17 cellular contexts compared by ENCODE assay signal in genomic region chr14:21101802-21102413, GRCh38. TPM values are rescaled to one million over a fixed set of nuclear protein-coding genes. Genes with fewer than 3 reads are reported as not detected.
A peak's percentile ranks its signal among the peaks of the same experiment; 100 is the strongest.
DNase-seq lines count a peak whose midpoint lies in the region; ATAC-seq and TF ChIP-seq lines count a peak whose summit lies in the region.
"Had no signal": no experiment of that assay in that cellular context is flagged by ENCODE, and none has a peak within 500 bp of the region (broad histone marks: within the 10 kb centered on the region; RNA-seq: fewer than 3 reads in every experiment).

No MANE protein-coding gene starts in this region.

- no peaks in the 10 kb centered on the region for H3K27me3 Mint-ChIP-seq in CD4-positive, alpha-beta T cell
- peaks cover 22% of the 10 kb centered on the region for H3K27me3 Mint-ChIP-seq in IgD-negative memory B cell
- no peaks in the 10 kb centered on the region for H3K27me3 Mint-ChIP-seq in mesothelial cell of epicardium (ENCODE audit: low read depth)

- no peak for TF ChIP-seq EP300 in gastroesophageal sphincter (IDR thresholded peaks at IDR 0.05)

- no peaks in the 10 kb centered on the region for H3K9me3 Mint-ChIP-seq in CD4-positive, alpha-beta T cell
- H3K9me3 Mint-ChIP-seq in IgD-negative memory B cell (no peaks in the 10 kb centered on the region), mesothelial cell of epicardium (no peaks in the 10 kb centered on the region)

- no peak overlapping the region for H3K4me3 ChIP-seq in adipocyte (ENCODE audit: low read length)
- H3K4me3 ChIP-seq in gastroesophageal sphincter: no peak overlapping the region

- POLR2A ChIA-PET in CD4-positive, alpha-beta T cell (lab: Charles Lee): no interaction called here

- no peak for DNase-seq in CD4-positive, alpha-beta T cell
- no peak for DNase-seq in adipocyte (ENCODE audit: low read depth)
- DNase-seq in mesothelial cell of epicardium (ENCODE audit: low spot score in 2 of 2, unreplicated experiment in 2 of 2): no peak
- no peak for DNase-seq in NCI-H2029 (lab: John Stamatoyannopoulos, UW)
- no peak for DNase-seq in activated CD4-positive, CD25-positive, alpha-beta regulatory T cell treated with anti-CD3 and anti-CD28 coated beads, Interleukin-2, amount 50 U/mL, for 72 hours
- DNase-seq: activated CD4-positive, alpha-beta T cell treated with anti-CD3 and anti-CD28 coated beads for 4 hours; brain microvascular endothelial cell; DMS79; KBM-7; SHP77 treated with DMSO at 0.1 percent for 48 hours had no signal

- intact Hi-C loops in CD4-positive, alpha-beta T cell (cut with DNase I, micrococcal nuclease): loop anchor here (2.0 to 10.0 kb wide), 4 partner anchors 111 to 407 kb away; partner anchors contain the start of gene HNRNPC (in 1 of the 2)

- 67 to 86% methylated on average over 1 to 2 of the region's 8 CpGs for WGBS in gastroesophageal sphincter (ENCODE audit: low coverage in 1 of 2), 2 donors

- H3K27me3 ChIP-seq in CD4-positive, alpha-beta T cell (ENCODE audit: control insufficient read depth, insufficient read depth, low read length): no peaks in the 10 kb centered on the region
- H3K27me3 ChIP-seq in adipocyte (replicated peaks; ENCODE audit: control insufficient read depth, insufficient read depth, low read length) (no peaks in the 10 kb centered on the region), gastroesophageal sphincter (no peaks in the 10 kb centered on the region)
- H3K27me3 ChIP-seq: brain microvascular endothelial cell had no signal

- no peak overlapping the region for H3K4me3 Mint-ChIP-seq in CD4-positive, alpha-beta T cell
- H3K4me3 Mint-ChIP-seq in IgD-negative memory B cell (peak overlapping the region in 3 of 4 donors; percentile 41 to 86 (median 70)), mesothelial cell of epicardium (peak overlapping the region; percentile 84)

- H3K27ac ChIP-seq in CD4-positive, alpha-beta T cell (ENCODE audit: low read depth, low read length): no peak overlapping the region
- H3K27ac ChIP-seq in gastroesophageal sphincter: no peak overlapping the region
- H3K27ac ChIP-seq: brain microvascular endothelial cell had no signal

- CTCF ChIA-PET in CD4-positive, alpha-beta T cell (lab: Charles Lee): interaction anchor here (0.7 to 5.9 kb wide), 6 partner anchors 10 to 131 kb away, joined by 3 to 94 read pairs (median 4); no protein-coding TSS in a partner anchor

- H3K4me1 ChIP-seq in adipocyte (ENCODE audit: control insufficient read depth, insufficient read depth, low read length) (peaks cover 51% of the 10 kb centered on the region), gastroesophageal sphincter (peaks cover 7 to 73% (median 31%) of the 10 kb centered on the region in 3 donors)

- H3K36me3 Mint-ChIP-seq in CD4-positive, alpha-beta T cell (ENCODE audit: low read depth): no peaks in the 10 kb centered on the region
- no peaks in the 10 kb centered on the region for H3K36me3 Mint-ChIP-seq in IgD-negative memory B cell
- no peaks in the 10 kb centered on the region for H3K36me3 Mint-ChIP-seq in mesothelial cell of epicardium

- H3K9ac ChIP-seq in adipocyte (ENCODE audit: low read length): peak overlapping the region; percentile 13

- TF ChIP-seq CTCF in CD4-positive, alpha-beta T cell (IDR thresholded peaks at IDR 0.05): no peak
- TF ChIP-seq CTCF in mesothelial cell of epicardium (IDR thresholded peaks at IDR 0.05; ENCODE audit: unreplicated experiment) (no peak), gastroesophageal sphincter (IDR thresholded peaks at IDR 0.05) (no peak)

- H3K9me3 ChIP-seq in CD4-positive, alpha-beta T cell (ENCODE audit: control insufficient read depth, low read length): no peaks in the 10 kb centered on the region
- H3K9me3 ChIP-seq in adipocyte (ENCODE audit: control insufficient read depth, low read length) (no peaks in the 10 kb centered on the region), gastroesophageal sphincter (no peaks in the 10 kb centered on the region)

- H3K36me3 ChIP-seq in adipocyte (ENCODE audit: control insufficient read depth, insufficient read depth, low read length, severe bottlenecking): no peaks in the 10 kb centered on the region
- H3K36me3 ChIP-seq in gastroesophageal sphincter: no peaks in the 10 kb centered on the region
- H3K36me3 ChIP-seq: brain microvascular endothelial cell had no signal

- no peak for TF ChIP-seq POLR2A in gastroesophageal sphincter (IDR thresholded peaks at IDR 0.05)

- H3K4me1 Mint-ChIP-seq in CD4-positive, alpha-beta T cell (ENCODE audit: low read depth): peaks cover 47% of the 10 kb centered on the region
- peaks cover 13 to 28% (median 16%) of the 10 kb centered on the region in 3 donors for H3K4me1 Mint-ChIP-seq in IgD-negative memory B cell
- H3K4me1 Mint-ChIP-seq in mesothelial cell of epicardium: peaks cover 53% of the 10 kb centered on the region

- peak overlapping the region; percentile 42 for H3K27ac Mint-ChIP-seq in CD4-positive, alpha-beta T cell
- peak overlapping the region in 2 of 3 donors; percentile 19 to 75 for H3K27ac Mint-ChIP-seq in IgD-negative memory B cell
- peak overlapping the region; percentile 95 for H3K27ac Mint-ChIP-seq in mesothelial cell of epicardium

- ATAC-seq in CD4-positive, alpha-beta T cell (ENCODE audit: poor library complexity): no peak
- ATAC-seq in GM19328 (IDR thresholded peaks at IDR 0.05; ENCODE audit: unreplicated experiment) (no peak), gastroesophageal sphincter (no peak)

RNA-seq across cellular contexts. Expression of gene TMEM253, which starts 1.0 kb away (rescaled TPM):
- total RNA-seq in CD4-positive, alpha-beta T cell: not detected
- not detected for polyA plus RNA-seq in IgD-negative memory B cell
- total RNA-seq in mesothelial cell of epicardium (1.3 to 1.9 TPM (median 1.6 TPM) in 3 replicates), gastroesophageal sphincter (under 1 TPM in 1 of 4 donors, not detected in 3; 0.94 TPM)
- total RNA-seq: fibroblast of lung, osteoblast had no signal

RNA-seq across cellular contexts. Expression of gene ZNF219, which starts 3.5 kb away (rescaled TPM):
- total RNA-seq in CD4-positive, alpha-beta T cell: 10 to 100 TPM; 15.2 to 15.5 TPM
- 1.0 TPM for polyA plus RNA-seq in IgD-negative memory B cell
- 73.3 to 79.3 TPM (median 75.2 TPM) in 3 replicates for total RNA-seq in mesothelial cell of epicardium
- total RNA-seq in gastroesophageal sphincter: 100 to 1,000 TPM in 1 of 4 donors, 10 to 100 TPM in 3; 42.5 to 112 (median 77.4) TPM

RNA-seq across cellular contexts. Expression of gene ARHGEF40, which starts 31.8 kb away (rescaled TPM):
- total RNA-seq in CD4-positive, alpha-beta T cell: 1 to 10 TPM; 1.2 to 1.3 TPM
- not detected for polyA plus RNA-seq in IgD-negative memory B cell
- total RNA-seq in mesothelial cell of epicardium: 83.2 to 96.2 TPM (median 83.5 TPM) in 3 replicates
- total RNA-seq in gastroesophageal sphincter: 10 to 100 TPM; 18.6 to 37.6 (median 26.8) TPM

RNA-seq across cellular contexts. Expression of gene RNASE8, which starts 44.3 kb away (rescaled TPM):
- total RNA-seq in CD4-positive, alpha-beta T cell: not detected
- not detected for polyA plus RNA-seq in IgD-negative memory B cell
- total RNA-seq in mesothelial cell of epicardium (not detected in 3 replicates), gastroesophageal sphincter (not detected)
- total RNA-seq: fibroblast of lung, left colon, osteoblast had no signal
- polyA plus RNA-seq: fibroblast of lung, thymus had no signal

RNA-seq across cellular contexts. Expression of gene OR5AU1, which starts 54.0 kb away (rescaled TPM):
- total RNA-seq in CD4-positive, alpha-beta T cell: not detected
- not detected for polyA plus RNA-seq in IgD-negative memory B cell
- total RNA-seq in mesothelial cell of epicardium (not detected in 3 replicates), gastroesophageal sphincter (not detected)
- total RNA-seq: fibroblast of lung, left colon, osteoblast had no signal
- polyA plus RNA-seq: fibroblast of lung had no signal

Comparison
In these comparisons a context has a peak if more than half of its experiments do, and no peak if none do; other contexts are left out.
1. H3K27ac Mint-ChIP-seq: peak in every context shown above with its lines; median percentile 95 in mesothelial cell of epicardium; 47 in IgD-negative memory B cell; 42 in CD4-positive, alpha-beta T cell.
2. RNA of gene ARHGEF40, which starts 31.8 kb away (total RNA-seq): 83.2 to 96.2 TPM in mesothelial cell of epicardium and 18.6 to 37.6 TPM in gastroesophageal sphincter; 1.2 to 1.3 TPM in CD4-positive, alpha-beta T cell; every median in the first group is over 4 times any median in the second.